ENCODE assay signal across 1 cellular context in the genomic region with DNA sequence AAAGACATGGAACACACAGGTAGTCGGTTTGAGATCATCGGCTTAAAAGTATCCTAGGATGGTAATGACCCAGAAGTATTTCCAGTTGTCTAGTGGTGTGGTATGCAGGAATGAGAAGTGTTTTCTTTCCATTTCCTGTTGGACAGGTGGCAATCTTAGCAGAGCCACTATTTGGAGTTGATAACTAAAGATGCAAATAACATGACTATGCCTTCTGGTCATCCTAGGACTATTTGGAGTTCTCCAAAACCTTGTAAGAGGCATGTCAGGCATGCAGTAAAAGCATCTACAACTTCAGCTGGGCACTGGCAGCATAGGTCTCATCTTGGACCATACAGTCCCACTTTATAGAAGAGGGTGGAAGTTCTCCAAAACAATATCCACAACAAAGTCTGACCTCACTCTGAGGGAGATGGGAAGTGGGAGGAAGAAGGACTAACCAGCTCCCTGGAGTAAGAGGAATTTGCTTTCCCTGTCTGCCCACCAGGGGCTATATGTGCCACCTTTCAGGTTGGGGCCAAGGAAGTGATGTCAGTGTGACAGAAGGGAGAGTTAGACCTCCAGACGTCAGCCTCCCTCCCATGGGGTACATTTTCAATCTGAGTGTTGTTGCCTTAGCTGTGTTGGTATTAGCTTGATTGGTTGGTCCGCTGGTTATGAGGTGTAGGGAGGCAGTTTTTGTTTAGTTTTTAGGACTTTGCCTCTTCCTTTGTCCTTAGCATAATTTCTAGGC.
TF ChIP-seq lines count a peak whose summit lies in the region.

No MANE protein-coding gene starts in this region.

TF ChIP-seq in GM12878, 131 proteins besides CTCF, POLR2A, EP300 and RAD21 (continued from another document):
- TF ChIP-seq, protein P1, sequence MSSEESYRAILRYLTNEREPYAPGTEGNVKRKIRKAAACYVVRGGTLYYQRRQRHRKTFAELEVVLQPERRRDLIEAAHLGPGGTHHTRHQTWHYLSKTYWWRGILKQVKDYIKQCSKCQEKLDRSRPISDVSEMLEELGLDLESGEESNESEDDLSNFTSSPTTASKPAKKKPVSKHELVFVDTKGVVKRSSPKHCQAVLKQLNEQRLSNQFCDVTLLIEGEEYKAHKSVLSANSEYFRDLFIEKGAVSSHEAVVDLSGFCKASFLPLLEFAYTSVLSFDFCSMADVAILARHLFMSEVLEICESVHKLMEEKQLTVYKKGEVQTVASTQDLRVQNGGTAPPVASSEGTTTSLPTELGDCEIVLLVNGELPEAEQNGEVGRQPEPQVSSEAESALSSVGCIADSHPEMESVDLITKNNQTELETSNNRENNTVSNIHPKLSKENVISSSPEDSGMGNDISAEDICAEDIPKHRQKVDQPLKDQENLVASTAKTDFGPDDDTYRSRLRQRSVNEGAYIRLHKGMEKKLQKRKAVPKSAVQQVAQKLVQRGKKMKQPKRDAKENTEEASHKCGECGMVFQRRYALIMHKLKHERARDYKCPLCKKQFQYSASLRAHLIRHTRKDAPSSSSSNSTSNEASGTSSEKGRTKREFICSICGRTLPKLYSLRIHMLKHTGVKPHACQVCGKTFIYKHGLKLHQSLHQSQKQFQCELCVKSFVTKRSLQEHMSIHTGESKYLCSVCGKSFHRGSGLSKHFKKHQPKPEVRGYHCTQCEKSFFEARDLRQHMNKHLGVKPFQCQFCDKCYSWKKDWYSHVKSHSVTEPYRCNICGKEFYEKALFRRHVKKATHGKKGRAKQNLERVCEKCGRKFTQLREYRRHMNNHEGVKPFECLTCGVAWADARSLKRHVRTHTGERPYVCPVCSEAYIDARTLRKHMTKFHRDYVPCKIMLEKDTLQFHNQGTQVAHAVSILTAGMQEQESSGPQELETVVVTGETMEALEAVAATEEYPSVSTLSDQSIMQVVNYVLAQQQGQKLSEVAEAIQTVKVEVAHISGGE (CRISPR knock-in tag; IDR thresholded peaks at IDR 0.05) = no peak
- TF ChIP-seq, protein P2, sequence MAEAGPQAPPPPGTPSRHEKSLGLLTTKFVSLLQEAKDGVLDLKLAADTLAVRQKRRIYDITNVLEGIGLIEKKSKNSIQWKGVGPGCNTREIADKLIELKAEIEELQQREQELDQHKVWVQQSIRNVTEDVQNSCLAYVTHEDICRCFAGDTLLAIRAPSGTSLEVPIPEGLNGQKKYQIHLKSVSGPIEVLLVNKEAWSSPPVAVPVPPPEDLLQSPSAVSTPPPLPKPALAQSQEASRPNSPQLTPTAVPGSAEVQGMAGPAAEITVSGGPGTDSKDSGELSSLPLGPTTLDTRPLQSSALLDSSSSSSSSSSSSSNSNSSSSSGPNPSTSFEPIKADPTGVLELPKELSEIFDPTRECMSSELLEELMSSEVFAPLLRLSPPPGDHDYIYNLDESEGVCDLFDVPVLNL (IDR thresholded peaks at IDR 0.05; ENCODE audit: low read depth, low read length) = no peak
- TF ChIP-seq SIX5 (IDR thresholded peaks at IDR 0.05; ENCODE audit: low read depth, low read length, severe bottlenecking) (no peak), BCL11A (IDR thresholded peaks at IDR 0.05; ENCODE audit: low read depth, low read length) (no peak)
